Comparison of ENCODE assay signal across 21 cellular contexts in genomic region chr4:151784676-151785075, GRCh38.
"Had no signal": no experiment of that assay in that cellular context is flagged by ENCODE, and none has a peak within 500 bp of the region (broad histone marks: within the 10 kb centered on the region; RNA-seq: fewer than 3 reads in every experiment).

No MANE protein-coding gene starts in this region.

- H3K9me3 Mint-ChIP-seq: activated CD4-positive, alpha-beta memory T cell treated with anti-CD3 and anti-CD28 coated beads for 36 hours; activated CD4-positive, alpha-beta T cell treated with anti-CD3 and anti-CD28 coated beads, Interleukin-2, amount 10 ng/mL, durations not matched to agents 7 days and 5 days; activated naive CD4-positive, alpha-beta T cell treated with anti-CD3 and anti-CD28 coated beads, Interleukin-2, amount 10 ng/mL, durations not matched to agents 7 days and 5 days; activated naive CD8-positive, alpha-beta T cell treated with anti-CD3 and anti-CD28 coated beads for 36 hours; activated T-cell treated with anti-CD3 and anti-CD28 coated beads, Interleukin-2, amount 50 U/mL, for 4 hours had no signal

- H3K27ac Mint-ChIP-seq: activated CD4-positive, alpha-beta memory T cell treated with anti-CD3 and anti-CD28 coated beads for 36 hours; activated CD4-positive, alpha-beta T cell treated with anti-CD3 and anti-CD28 coated beads, Interleukin-2, amount 10 ng/mL, durations not matched to agents 7 days and 5 days; activated naive CD4-positive, alpha-beta T cell treated with anti-CD3 and anti-CD28 coated beads, Interleukin-2, amount 10 ng/mL, durations not matched to agents 7 days and 5 days; activated naive CD8-positive, alpha-beta T cell treated with anti-CD3 and anti-CD28 coated beads for 36 hours had no signal

- H3K4me3 ChIP-seq: cardiac muscle cell, PC-9, SK-N-MC had no signal

- H3K27me3 Mint-ChIP-seq: activated naive CD8-positive, alpha-beta T cell treated with anti-CD3 and anti-CD28 coated beads for 36 hours had no signal

- H3K27ac ChIP-seq: brain microvascular endothelial cell, cardiac muscle cell, PC-9, SK-N-MC, VCaP had no signal

- DNase-seq: activated CD4-positive, alpha-beta memory T cell treated with anti-CD3 and anti-CD28 coated beads for 36 hours; activated CD4-positive, alpha-beta T cell treated with anti-CD3 and anti-CD28 coated beads, Interleukin-2, amount 10 ng/mL, durations not matched to agents 7 days and 5 days; activated CD4-positive, CD25-positive, alpha-beta regulatory T cell; activated CD8-positive, alpha-beta memory T cell treated with anti-CD3 and anti-CD28 coated beads for 24 hours; activated effector memory CD4-positive, alpha-beta T cell treated with anti-CD3 and anti-CD28 coated beads, Interleukin-2, amount 50 U/mL, for 16 hours; activated naive CD4-positive, alpha-beta T cell treated with anti-CD3 and anti-CD28 coated beads, Interleukin-2, amount 10 ng/mL, durations not matched to agents 7 days and 5 days; activated naive CD8-positive, alpha-beta T cell treated with anti-CD3 and anti-CD28 coated beads for 36 hours; activated T-cell treated with anti-CD3 and anti-CD28 coated beads, Interleukin-2, amount 50 U/mL, for 4 hours; brain microvascular endothelial cell; KG1; NCI-H1048; NCI-H146; NCI-H187 treated with DMSO at 0.1 percent for 48 hours; NCI-H2081 treated with DMSO at 0.1 percent for 48 hours; NCI-H446; NCI-H524; PC-9; T-helper 1 cell had no signal

- H3K27me3 ChIP-seq: brain microvascular endothelial cell, cardiac muscle cell had no signal

- H3K36me3 Mint-ChIP-seq: activated CD4-positive, alpha-beta memory T cell treated with anti-CD3 and anti-CD28 coated beads for 36 hours; activated naive CD4-positive, alpha-beta T cell treated with anti-CD3 and anti-CD28 coated beads, Interleukin-2, amount 10 ng/mL, durations not matched to agents 7 days and 5 days; activated naive CD8-positive, alpha-beta T cell treated with anti-CD3 and anti-CD28 coated beads for 36 hours had no signal

- H3K36me3 ChIP-seq: brain microvascular endothelial cell, cardiac muscle cell had no signal

- H3K4me3 Mint-ChIP-seq: activated CD4-positive, alpha-beta memory T cell treated with anti-CD3 and anti-CD28 coated beads for 36 hours; activated CD4-positive, alpha-beta T cell treated with anti-CD3 and anti-CD28 coated beads, Interleukin-2, amount 10 ng/mL, durations not matched to agents 7 days and 5 days; activated naive CD4-positive, alpha-beta T cell treated with anti-CD3 and anti-CD28 coated beads, Interleukin-2, amount 10 ng/mL, durations not matched to agents 7 days and 5 days; activated naive CD8-positive, alpha-beta T cell treated with anti-CD3 and anti-CD28 coated beads for 36 hours; activated T-cell treated with anti-CD3 and anti-CD28 coated beads, Interleukin-2, amount 50 U/mL, for 4 hours had no signal

- H2AFZ ChIP-seq: PC-9 had no signal

- H3K4me2 ChIP-seq: PC-9 had no signal
